ENCODE assay signal across 25 cellular contexts in genomic region chr5:78738693-78739300, GRCh38.
A peak's percentile ranks its signal among the peaks of the same experiment; 100 is the strongest.
DNase-seq lines count a peak whose midpoint lies in the region; FAIRE-seq and TF ChIP-seq lines count a peak whose summit lies in the region.
"Had no signal": no experiment of that assay in that cellular context is flagged by ENCODE, and none has a peak within 500 bp of the region (broad histone marks: within the 10 kb centered on the region; RNA-seq: fewer than 3 reads in every experiment).

No MANE protein-coding gene starts in this region.

- no peak overlapping the region for H3K27ac Mint-ChIP-seq in CD8-positive, alpha-beta memory T cell
- H3K27ac Mint-ChIP-seq in type B pancreatic cell: no peak overlapping the region
- H3K27ac Mint-ChIP-seq: activated naive CD8-positive, alpha-beta T cell treated with anti-CD3 and anti-CD28 coated beads, Interleukin-2, amount 50 U/mL, for 24 hours; endodermal cell; T-helper 17 cell had no signal

- CTCF ChIA-PET in CD8-positive, alpha-beta memory T cell (lab: Charles Lee): no interaction called here

- no peak for FAIRE-seq in small intestine (lab: Jason Lieb, UNC)
- FAIRE-seq: astrocyte had no signal

- no peaks in the 10 kb centered on the region for H3K36me3 Mint-ChIP-seq in CD8-positive, alpha-beta memory T cell
- H3K36me3 Mint-ChIP-seq in type B pancreatic cell: no peaks in the 10 kb centered on the region

- no peaks in the 10 kb centered on the region for H3K4me1 ChIP-seq in small intestine (ENCODE audit: control insufficient read depth in 2 of 2, insufficient read depth in 1 of 2, low read depth in 1 of 2, low read length in 1 of 2)
- no peaks in the 10 kb centered on the region for H3K4me1 ChIP-seq in CD8-positive, alpha-beta memory T cell (ENCODE audit: insufficient read depth, low read length)

- H3K9me3 Mint-ChIP-seq in CD8-positive, alpha-beta memory T cell: no peaks in the 10 kb centered on the region
- peaks cover 4% of the 10 kb centered on the region for H3K9me3 Mint-ChIP-seq in type B pancreatic cell
- H3K9me3 Mint-ChIP-seq: activated naive CD8-positive, alpha-beta T cell treated with anti-CD3 and anti-CD28 coated beads, Interleukin-2, amount 50 U/mL, for 24 hours; central memory CD8-positive, alpha-beta T cell had no signal

- no peaks in the 10 kb centered on the region for H3K4me1 Mint-ChIP-seq in CD8-positive, alpha-beta memory T cell
- no peaks in the 10 kb centered on the region for H3K4me1 Mint-ChIP-seq in type B pancreatic cell (ENCODE audit: unreplicated experiment)
- H3K4me1 Mint-ChIP-seq: activated naive CD8-positive, alpha-beta T cell treated with anti-CD3 and anti-CD28 coated beads, Interleukin-2, amount 50 U/mL, for 24 hours; central memory CD8-positive, alpha-beta T cell; endodermal cell; nephron; T-helper 17 cell had no signal

- no peaks in the 10 kb centered on the region for H3K36me3 ChIP-seq in small intestine (ENCODE audit: control insufficient read depth in 2 of 2, insufficient read depth in 2 of 2, low read length in 2 of 2)
- H3K36me3 ChIP-seq in CD8-positive, alpha-beta memory T cell (ENCODE audit: insufficient read depth, low read length): no peaks in the 10 kb centered on the region

- H3K27me3 Mint-ChIP-seq in CD8-positive, alpha-beta memory T cell: peaks cover 6% of the 10 kb centered on the region in 2 donors
- H3K27me3 Mint-ChIP-seq in type B pancreatic cell: no peaks in the 10 kb centered on the region

- no peaks in the 10 kb centered on the region for H3K27me3 ChIP-seq in small intestine (ENCODE audit: control insufficient read depth in 2 of 2, insufficient read depth in 2 of 2, low read length in 2 of 2)
- H3K27me3 ChIP-seq in CD8-positive, alpha-beta memory T cell (ENCODE audit: insufficient read depth, low read length, poor library complexity, severe bottlenecking): no peaks in the 10 kb centered on the region

- DNase-seq in NCI-H1092 treated with DMSO at 0.1 percent for 48 hours (lab: John Stamatoyannopoulos, UW) (peak; percentile 8), NCI-H1092 (lab: John Stamatoyannopoulos, UW) (no peak), NCI-H2029 treated with DMSO at 0.1 percent for 48 hours (lab: John Stamatoyannopoulos, UW) (peak; percentile 70), glomerular visceral epithelial cell (ENCODE audit: extremely low spot score) (peak; percentile 40), small intestine (peak; percentile 80), SKM-1 treated with dmso at 0.1 percent for 144 hours (lab: John Stamatoyannopoulos, UW; ENCODE audit: unreplicated experiment) (no peak), type B pancreatic cell (ENCODE audit: extremely low spot score, unreplicated experiment) (no peak)
- DNase-seq in CD8-positive, alpha-beta memory T cell: no peak
- DNase-seq: activated naive CD4-positive, alpha-beta T cell; activated naive CD8-positive, alpha-beta T cell treated with anti-CD3 and anti-CD28 coated beads, Interleukin-2, amount 50 U/mL, for 24 hours; C1 segment of cervical spinal cord; dermis blood vessel endothelial cell; DMS79 treated with DMSO at 0.1 percent for 48 hours; endodermal cell; GDM1; KBM-7; NCI-H1694 treated with DMSO at 0.1 percent for 48 hours; NCI-H524; NK-92 treated with Interleukin-12 subunit alpha and Interleukin-12 subunit beta, amount 100 ng/mL, for 24 hours; stimulated activated CD4-positive, alpha-beta T cell treated with anti-CD3 and anti-CD28 coated beads, Interleukin-4, amount 100 ng/mL, for 24 hours; T-helper 17 cell had no signal

- no peaks in the 10 kb centered on the region for H3K9me3 ChIP-seq in small intestine (ENCODE audit: control insufficient read depth, low read depth)
- no peaks in the 10 kb centered on the region for H3K9me3 ChIP-seq in CD8-positive, alpha-beta memory T cell (ENCODE audit: low read length)

- no peak for TF ChIP-seq CTCF in type B pancreatic cell (conservative IDR thresholded peaks at IDR 0.05)

- POLR2A ChIA-PET in CD8-positive, alpha-beta memory T cell (lab: Charles Lee): no interaction called here

- no peak overlapping the region for H3K4me3 ChIP-seq in small intestine (ENCODE audit: low read depth in 1 of 2, low read length in 2 of 2)
- no peak overlapping the region for H3K4me3 ChIP-seq in CD8-positive, alpha-beta memory T cell (ENCODE audit: low read length)

- no peak overlapping the region for H3K4me3 Mint-ChIP-seq in CD8-positive, alpha-beta memory T cell
- H3K4me3 Mint-ChIP-seq in type B pancreatic cell: no peak overlapping the region
- H3K4me3 Mint-ChIP-seq: activated naive CD8-positive, alpha-beta T cell treated with anti-CD3 and anti-CD28 coated beads, Interleukin-2, amount 50 U/mL, for 24 hours; central memory CD8-positive, alpha-beta T cell; endodermal cell; nephron; T-helper 17 cell had no signal

- peak overlapping the region in 1 of 2 donors; percentile 2 for H3K27ac ChIP-seq in small intestine (ENCODE audit: low read depth in 1 of 2, low read length in 1 of 2)
- H3K27ac ChIP-seq in CD8-positive, alpha-beta memory T cell (ENCODE audit: low read depth, low read length): no peak overlapping the region
- H3K27ac ChIP-seq: 22Rv1 had no signal

- WGBS in small intestine, 3 donors: 7 to 64% (median 33%) methylated on average over 4 of the region's 4 CpGs

Comparison
In these comparisons a context has a peak if more than half of its experiments do, and no peak if none do; other contexts are left out.
1. DNase-seq: peak in NCI-H1092 treated with DMSO at 0.1 percent for 48 hours (single experiment), NCI-H2029 treated with DMSO at 0.1 percent for 48 hours (single experiment), glomerular visceral epithelial cell (single experiment) and small intestine (single experiment); none in NCI-H1092 (single experiment), SKM-1 treated with dmso at 0.1 percent for 144 hours (single experiment), CD8-positive, alpha-beta memory T cell (0 of 5) and type B pancreatic cell (single experiment).